9 cellular contexts compared by ENCODE assay signal in genomic region chr6:137878810-137879285, GRCh38. TPM values are rescaled to one million over a fixed set of nuclear protein-coding genes. Genes with fewer than 3 reads are reported as not detected.
DNase-seq lines count a peak whose midpoint lies in the region; ATAC-seq and TF ChIP-seq lines count a peak whose summit lies in the region.
"Had no signal": no experiment of that assay in that cellular context is flagged by ENCODE, and none has a peak within 500 bp of the region (broad histone marks: within the 10 kb centered on the region; RNA-seq: fewer than 3 reads in every experiment).

No MANE protein-coding gene starts in this region.

- TF ChIP-seq POLR2A in GM18526 (IDR thresholded peaks at IDR 0.05; ENCODE audit: extremely low read depth, insufficient read length), result peak; percentile 3

- H3K27me3 Mint-ChIP-seq in activated T-helper 17 cell treated with anti-CD3 and anti-CD28 coated beads, Interleukin-2, amount 50 U/mL, for 72 hours, result no peaks in the 10 kb centered on the region

- H3K9me3 ChIP-seq in heart right ventricle (no peaks in the 10 kb centered on the region), colonic mucosa (no peaks in the 10 kb centered on the region)

- no peak overlapping the region for H3K9ac ChIP-seq in colonic mucosa (ENCODE audit: low read depth in 2 of 2, low read length in 2 of 2)

- H3K4me1 Mint-ChIP-seq in activated T-helper 17 cell treated with anti-CD3 and anti-CD28 coated beads, Interleukin-2, amount 50 U/mL, for 72 hours, result peaks cover 33% of the 10 kb centered on the region

- ATAC-seq in activated T-helper 17 cell treated with anti-CD3 and anti-CD28 coated beads, Interleukin-2, amount 50 U/mL, for 72 hours (replicated peaks), result no peak
- ATAC-seq in heart right ventricle (peak; percentile 64 to 88 (median 76)), sciatic nerve (peak; percentile 60), GM21528 (IDR thresholded peaks at IDR 0.05; ENCODE audit: low FRiP score, unreplicated experiment) (no peak)
- no peak for ATAC-seq in activated CD4-positive, CD25-positive, alpha-beta regulatory T cell treated with anti-CD3 and anti-CD28 coated beads, Interleukin-2, amount 50 U/mL, for 24 hours

- TF ChIP-seq CTCF in heart right ventricle (IDR thresholded peaks at IDR 0.05), result peak in 6 of 9 donors; percentile 21 to 49 (median 27)
- no peak for TF ChIP-seq CTCF in colonic mucosa (IDR thresholded peaks at IDR 0.05)

- H3K36me3 ChIP-seq in heart right ventricle (peaks cover 0 to 90% (median 64%) of the 10 kb centered on the region in 9 donors), colonic mucosa (peaks cover 55% of the 10 kb centered on the region)

- H3K27ac ChIP-seq in heart right ventricle, result peak overlapping the region in 7 of 10 donors; percentile 4 to 71 (median 28)
- H3K27ac ChIP-seq in colonic mucosa, result no peak overlapping the region
- H3K27ac ChIP-seq: SK-N-MC had no signal

- H3K4me3 Mint-ChIP-seq in activated T-helper 17 cell treated with anti-CD3 and anti-CD28 coated beads, Interleukin-2, amount 50 U/mL, for 72 hours, result peak overlapping the region; percentile 95

- H3K4me1 ChIP-seq in heart right ventricle (peaks cover 0 to 77% (median 23%) of the 10 kb centered on the region in 9 donors), colonic mucosa (no peaks in the 10 kb centered on the region)

- 45 to 58% methylated on average over 23 of the region's 23 CpGs for WGBS in heart right ventricle, 2 donors

- DNase-seq in heart right ventricle (peak; percentile 62 to 78), sciatic nerve (ENCODE audit: low spot score) (no peak), glomerular visceral epithelial cell (ENCODE audit: extremely low spot score) (no peak), colonic mucosa (no peak)

- no peak overlapping the region for H3K4me3 ChIP-seq in heart right ventricle
- no peak overlapping the region for H3K4me3 ChIP-seq in colonic mucosa
- H3K4me3 ChIP-seq: SK-N-MC had no signal

- peak overlapping the region; percentile 84 for H3K27ac Mint-ChIP-seq in activated T-helper 17 cell treated with anti-CD3 and anti-CD28 coated beads, Interleukin-2, amount 50 U/mL, for 72 hours

- H3K27me3 ChIP-seq in heart right ventricle (no peaks in the 10 kb centered on the region), colonic mucosa (no peaks in the 10 kb centered on the region)

- intact Hi-C loops in heart right ventricle (cut with DNase I) (no loop called here), sciatic nerve (cut with DNase I) (no loop called here), colonic mucosa (cut with DNase I) (no loop called here)

- H3K9me3 Mint-ChIP-seq in activated T-helper 17 cell treated with anti-CD3 and anti-CD28 coated beads, Interleukin-2, amount 50 U/mL, for 72 hours, result no peaks in the 10 kb centered on the region

- H3K36me3 Mint-ChIP-seq in activated T-helper 17 cell treated with anti-CD3 and anti-CD28 coated beads, Interleukin-2, amount 50 U/mL, for 72 hours (ENCODE audit: low read depth), result peaks cover 100% of the 10 kb centered on the region

RNA-seq across cellular contexts. Expression of gene TNFAIP3, which starts 11.8 kb away (rescaled TPM):
- total RNA-seq in activated T-helper 17 cell treated with anti-CD3 and anti-CD28 coated beads, Interleukin-2, amount 50 U/mL, for 72 hours, result 100 to 1,000 TPM; 254 to 663 TPM
- 10 to 100 TPM in 5 of 10 donors, 1 to 10 TPM in 5; 3.2 to 33.3 (median 9.6) TPM for total RNA-seq in heart right ventricle
- 1 to 10 TPM; 2.9 to 4.5 TPM for polyA plus RNA-seq in heart right ventricle
- 37.5 TPM for total RNA-seq in sciatic nerve
- 10 to 100 TPM; 18.1 to 46.3 TPM for total RNA-seq in colonic mucosa

Comparison
In these comparisons a context has a peak if more than half of its experiments do, and no peak if none do; other contexts are left out.
1. ATAC-seq: peak in heart right ventricle (8 of 8) and sciatic nerve (single experiment); none in activated T-helper 17 cell treated with anti-CD3 and anti-CD28 coated beads, Interleukin-2, amount 50 U/mL, for 72 hours (single experiment), GM21528 (single experiment) and activated CD4-positive, CD25-positive, alpha-beta regulatory T cell treated with anti-CD3 and anti-CD28 coated beads, Interleukin-2, amount 50 U/mL, for 24 hours (0 of 2).
2. DNase-seq: peak in heart right ventricle (2 of 2); none in sciatic nerve (single experiment), glomerular visceral epithelial cell (single experiment) and colonic mucosa (single experiment).